In genomic region chr7:23545493-23545892, GRCh38 we compare ENCODE assay signal across 13 cellular contexts.
"Had no signal": no experiment of that assay in that cellular context is flagged by ENCODE, and none has a peak within 500 bp of the region (broad histone marks: within the 10 kb centered on the region; RNA-seq: fewer than 3 reads in every experiment).

No MANE protein-coding gene starts in this region.

- H3K4me2 ChIP-seq: hepatocyte had no signal

- H2AFZ ChIP-seq: hepatocyte had no signal

- FAIRE-seq: endothelial cell of umbilical vein, pancreas had no signal

- H3K27me3 ChIP-seq: brain microvascular endothelial cell, esophagus squamous epithelium, hepatocyte, left lung, pancreas had no signal

- H3K79me2 ChIP-seq: hepatocyte had no signal

- H3K4me1 ChIP-seq: pancreas had no signal

- ATAC-seq: activated naive CD4-positive, alpha-beta T cell treated with anti-CD3 and anti-CD28 coated beads, Interleukin-2, amount 50 U/mL, for 72 hours had no signal

- H3K27ac ChIP-seq: brain microvascular endothelial cell, esophagus squamous epithelium, hepatocyte, left lung, pancreas had no signal

- H3K4me3 ChIP-seq: esophagus squamous epithelium, hepatocyte, left lung, pancreas had no signal

- H3K9me3 ChIP-seq: esophagus squamous epithelium, left lung, pancreas had no signal

- DNase-seq: activated CD8-positive, alpha-beta memory T cell treated with anti-CD3 and anti-CD28 coated beads, Interleukin-2, amount 50 U/mL, for 4 hours; activated effector memory CD4-positive, alpha-beta T cell treated with anti-CD3 and anti-CD28 coated beads, Interleukin-2, amount 50 U/mL, for 16 hours; activated T-cell treated with anti-CD3 and anti-CD28 coated beads, Interleukin-2, amount 50 U/mL, for 48 hours; cortex of kidney; effector CD4-positive, alpha-beta T cell; esophagus squamous epithelium; left lung; stimulated activated CD4-positive, alpha-beta T cell treated with anti-CD3 and anti-CD28 coated beads, Interleukin-1b, Interleukin-23, amount 100 ng/mL, for 48 hours had no signal

- H3K36me3 ChIP-seq: brain microvascular endothelial cell, esophagus squamous epithelium, left lung, pancreas had no signal
